12 cellular contexts compared by ENCODE assay signal in the genomic region with DNA sequence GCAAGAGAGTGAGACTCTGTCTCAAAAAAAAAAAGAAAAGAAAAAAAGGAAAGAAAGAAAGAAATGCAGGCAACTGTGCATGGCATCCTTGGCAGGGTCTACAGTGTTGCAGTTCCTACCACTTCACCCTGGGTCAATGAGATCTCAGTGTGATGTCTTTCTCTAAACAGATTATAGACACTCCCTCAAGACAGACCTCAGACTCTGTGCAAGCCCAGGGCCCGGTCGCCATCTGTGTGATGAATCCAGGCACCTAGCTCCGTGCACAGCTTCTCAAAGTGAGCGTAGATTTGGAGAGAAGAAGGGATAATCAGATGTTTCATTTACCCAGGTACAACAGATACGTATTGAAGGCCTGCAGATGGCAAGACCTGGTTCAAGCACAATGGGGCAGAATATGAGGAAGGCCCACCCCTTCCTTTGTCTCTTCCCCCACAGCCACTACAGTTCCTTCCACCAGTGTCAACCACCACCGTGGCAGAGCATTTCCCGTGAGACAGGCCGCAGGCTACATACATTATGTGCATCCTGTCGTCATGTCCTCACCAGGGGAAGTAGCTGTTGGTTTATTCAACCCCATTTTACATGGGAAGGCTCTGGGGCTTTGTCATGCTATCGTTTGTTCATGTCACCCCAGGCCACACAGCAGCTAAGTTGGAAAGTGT.
DNase-seq lines count a peak whose midpoint lies in the region; ATAC-seq and TF ChIP-seq lines count a peak whose summit lies in the region.
"Had no signal": no experiment of that assay in that cellular context is flagged by ENCODE, and none has a peak within 500 bp of the region (broad histone marks: within the 10 kb centered on the region; RNA-seq: fewer than 3 reads in every experiment).

No MANE protein-coding gene starts in this region.

- ATAC-seq in effector memory CD8-positive, alpha-beta T cell (replicated peaks) = peak; percentile 95
- ATAC-seq in stimulated activated naive CD8-positive, alpha-beta T cell treated with anti-CD3 and anti-CD28 coated beads, Interleukin-15, Interleukin-2, amounts not matched to agents 100 U/mL and 50 U/mL, for 24 hours = no peak
- ATAC-seq in GM18505 (IDR thresholded peaks at IDR 0.05; ENCODE audit: unreplicated experiment) (no peak), HG02759 (IDR thresholded peaks at IDR 0.05; ENCODE audit: unreplicated experiment) (no peak)
- ATAC-seq: K562 had no signal

- H3K9me3 Mint-ChIP-seq in activated CD4-positive, alpha-beta memory T cell treated with anti-CD3 and anti-CD28 coated beads for 36 hours = no peaks in the 10 kb centered on the region
- no peaks in the 10 kb centered on the region for H3K9me3 Mint-ChIP-seq in effector memory CD8-positive, alpha-beta T cell
- H3K9me3 Mint-ChIP-seq: H9 had no signal

- CTCF ChIA-PET in activated CD4-positive, alpha-beta memory T cell treated with anti-CD3 and anti-CD28 coated beads for 36 hours (lab: Charles Lee) = no interaction called here

- TF ChIP-seq POLR2A in GM18505 (IDR thresholded peaks at IDR 0.05; ENCODE audit: borderline replicate concordance, extremely low read depth, insufficient read depth, insufficient read length) = no peak

- DNase-seq in activated naive CD4-positive, alpha-beta T cell treated with Interleukin-2 at 50 U/mL for 16 hours = peak; percentile 17
- DNase-seq in activated naive CD4-positive, alpha-beta T cell (lab: John Stamatoyannopoulos, UW) = no peak
- peak; percentile 33 for DNase-seq in activated CD4-positive, alpha-beta memory T cell treated with anti-CD3 and anti-CD28 coated beads for 36 hours
- DNase-seq in effector memory CD8-positive, alpha-beta T cell = peak; percentile 76 to 79 (median 77)
- DNase-seq in stimulated activated naive CD8-positive, alpha-beta T cell treated with anti-CD3 and anti-CD28 coated beads, Interleukin-15, Interleukin-2, amounts not matched to agents 100 U/mL and 50 U/mL, for 24 hours = peak; percentile 22
- DNase-seq in NK-92 treated with Interleukin-12 subunit alpha and Interleukin-12 subunit beta, amount 100 ng/mL, for 24 hours (lab: John Stamatoyannopoulos, UW) = no peak
- DNase-seq: DMS 273 treated with DMSO at 0.1 percent for 48 hours, H9, NCI-H510A had no signal

- H3K27me3 Mint-ChIP-seq in activated CD4-positive, alpha-beta memory T cell treated with anti-CD3 and anti-CD28 coated beads for 36 hours = no peaks in the 10 kb centered on the region
- no peaks in the 10 kb centered on the region for H3K27me3 Mint-ChIP-seq in effector memory CD8-positive, alpha-beta T cell

- no peak overlapping the region for H3K27ac Mint-ChIP-seq in activated CD4-positive, alpha-beta memory T cell treated with anti-CD3 and anti-CD28 coated beads for 36 hours
- peak overlapping the region; percentile 88 to 92 for H3K27ac Mint-ChIP-seq in effector memory CD8-positive, alpha-beta T cell

- no peaks in the 10 kb centered on the region for H3K36me3 Mint-ChIP-seq in activated CD4-positive, alpha-beta memory T cell treated with anti-CD3 and anti-CD28 coated beads for 36 hours
- H3K36me3 Mint-ChIP-seq in effector memory CD8-positive, alpha-beta T cell (ENCODE audit: insufficient read depth) = peaks cover 4% of the 10 kb centered on the region

- peaks cover 11% of the 10 kb centered on the region for H3K4me1 Mint-ChIP-seq in activated CD4-positive, alpha-beta memory T cell treated with anti-CD3 and anti-CD28 coated beads for 36 hours (ENCODE audit: low read depth)
- peaks cover 24% of the 10 kb centered on the region in 2 donors for H3K4me1 Mint-ChIP-seq in effector memory CD8-positive, alpha-beta T cell (ENCODE audit: low read depth in 2 of 2)

- intact Hi-C loops in activated CD4-positive, alpha-beta memory T cell treated with anti-CD3 and anti-CD28 coated beads for 36 hours (cut with micrococcal nuclease) = no loop called here

- no peak overlapping the region for H3K4me3 Mint-ChIP-seq in activated CD4-positive, alpha-beta memory T cell treated with anti-CD3 and anti-CD28 coated beads for 36 hours
- peak overlapping the region; percentile 57 to 58 for H3K4me3 Mint-ChIP-seq in effector memory CD8-positive, alpha-beta T cell
- H3K4me3 Mint-ChIP-seq: H9 had no signal

- POLR2A ChIA-PET in activated CD4-positive, alpha-beta memory T cell treated with anti-CD3 and anti-CD28 coated beads for 36 hours (lab: Charles Lee) = interaction anchor here (1.1 kb wide), 1 partner anchor 121 kb away, joined by 3 read pairs; no protein-coding TSS in a partner anchor

Comparison
In these comparisons a context has a peak if more than half of its experiments do, and no peak if none do; other contexts are left out.
1. DNase-seq: peak in activated naive CD4-positive, alpha-beta T cell treated with Interleukin-2 at 50 U/mL for 16 hours (single experiment), activated CD4-positive, alpha-beta memory T cell treated with anti-CD3 and anti-CD28 coated beads for 36 hours (single experiment), effector memory CD8-positive, alpha-beta T cell (3 of 3) and stimulated activated naive CD8-positive, alpha-beta T cell treated with anti-CD3 and anti-CD28 coated beads, Interleukin-15, Interleukin-2, amounts not matched to agents 100 U/mL and 50 U/mL, for 24 hours (single experiment); none in activated naive CD4-positive, alpha-beta T cell (0 of 4) and NK-92 treated with Interleukin-12 subunit alpha and Interleukin-12 subunit beta, amount 100 ng/mL, for 24 hours (single experiment).